Comparison of ENCODE assay signal across 17 cellular contexts in the genomic region with DNA sequence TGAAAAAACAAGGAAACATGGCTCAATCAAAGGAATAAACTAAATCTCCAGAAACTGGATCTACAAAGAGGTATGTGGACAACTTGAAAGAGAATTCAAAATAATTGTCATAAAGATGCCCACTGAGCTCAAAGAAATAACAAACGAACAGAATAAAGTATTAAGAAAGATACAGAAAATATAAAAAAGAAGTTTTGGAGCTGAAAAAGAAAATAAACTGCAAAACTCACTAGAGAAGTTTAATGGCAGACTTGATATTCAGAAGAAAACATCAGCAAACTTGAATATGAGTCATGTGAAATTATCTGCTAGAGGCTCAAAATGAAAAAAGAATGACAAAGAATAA.
DNase-seq lines count a peak whose midpoint lies in the region; ATAC-seq, FAIRE-seq and TF ChIP-seq lines count a peak whose summit lies in the region.
"Had no signal": no experiment of that assay in that cellular context is flagged by ENCODE, and none has a peak within 500 bp of the region (broad histone marks: within the 10 kb centered on the region; RNA-seq: fewer than 3 reads in every experiment).

No MANE protein-coding gene starts in this region.

- no peak overlapping the region for H2AFZ ChIP-seq in KMS-11 (ENCODE audit: low read depth)
- no peak overlapping the region for H2AFZ ChIP-seq in MM.1S (ENCODE audit: low read length)
- H2AFZ ChIP-seq in K562 (ENCODE audit: low read depth, low read length) = no peak overlapping the region
- H2AFZ ChIP-seq: GM23248 had no signal

- DNase-seq in MM.1S (no peak), K562 (ENCODE audit: extremely low read depth in 1 of 4, low spot score in 3 of 4) (no peak), caudate nucleus (lab: John Stamatoyannopoulos, UW) (no peak)
- no peak for DNase-seq in CD4-positive, alpha-beta T cell
- no peak for DNase-seq in activated CD4-positive, CD25-positive, alpha-beta regulatory T cell treated with anti-CD3 and anti-CD28 coated beads, Interleukin-2, amount 50 U/mL, for 72 hours
- DNase-seq: C1 segment of cervical spinal cord; Calu3; CD8-positive, alpha-beta T cell; DMS53; DMS79 treated with DMSO at 0.1 percent for 48 hours; GM23248; H7; HCEC 1CT had no signal

- 0% methylated on average over 1 of the region's 1 CpG for WGBS in K562 (ENCODE audit: insufficient coverage, low coverage, missing lambda C conversion rate)

- no peaks in the 10 kb centered on the region for H3F3A ChIP-seq in MM.1S (ENCODE audit: insufficient read depth, low read length)

- TF ChIP-seq EP300 in K562 (IDR thresholded peaks at IDR 0.05; ENCODE audit: low read length) = no peak

- in situ Hi-C loops in K562 (cut with MboI) = loop anchor here (5.0 kb wide), 1 partner anchor 77 kb away; no protein-coding TSS in a partner anchor

- H3K79me2 ChIP-seq in KMS-11 (ENCODE audit: insufficient read depth, low read depth) (no peaks in the 10 kb centered on the region), MM.1S (ENCODE audit: low read length) (peaks cover 5% of the 10 kb centered on the region), K562 (ENCODE audit: control insufficient read depth, insufficient read depth, low read length) (peaks cover 100% of the 10 kb centered on the region)

- no peaks in the 10 kb centered on the region for H3K9me3 Mint-ChIP-seq in CD4-positive, alpha-beta T cell
- H3K9me3 Mint-ChIP-seq: CD8-positive, alpha-beta T cell had no signal

- H3K4me3 ChIP-seq in KMS-11 (IDR thresholded peaks at IDR 0.05; ENCODE audit: insufficient read depth, low read depth, low read length) (no peak overlapping the region), MM.1S (ENCODE audit: low read length) (no peak overlapping the region), K562 (peak overlapping the region; percentile 46)
- H3K4me3 ChIP-seq: GM23248 had no signal

- H3K36me3 ChIP-seq in KMS-11 (ENCODE audit: insufficient read depth) (no peaks in the 10 kb centered on the region), MM.1S (replicated peaks; ENCODE audit: insufficient read depth, low read length) (no peaks in the 10 kb centered on the region), K562 (ENCODE audit: control insufficient read depth, insufficient read depth, low read length) (peaks cover 22% of the 10 kb centered on the region)

- POLR2A ChIA-PET in K562 (lab: Yijun Ruan, JAX) = interaction anchor here (1.7 to 1.9 kb wide), 2 partner anchors 8 to 10 kb away, joined by 9 to 17 read pairs; no protein-coding TSS in a partner anchor
- POLR2A ChIA-PET in CD4-positive, alpha-beta T cell (lab: Charles Lee) = no interaction called here

- H3K27me3 ChIP-seq in KMS-11 (ENCODE audit: insufficient read depth, low read depth) = no peaks in the 10 kb centered on the region
- H3K27me3 ChIP-seq in MM.1S (replicated peaks; ENCODE audit: insufficient read depth, low read length) = no peaks in the 10 kb centered on the region
- H3K27me3 ChIP-seq in K562 (ENCODE audit: control insufficient read depth in 2 of 2, insufficient read depth in 2 of 2, low read length in 2 of 2) = no peaks in the 10 kb centered on the region
- peaks cover 3% of the 10 kb centered on the region for H3K27me3 ChIP-seq in CD4-positive, alpha-beta T cell (ENCODE audit: control insufficient read depth, insufficient read depth, low read length)

- no peaks in the 10 kb centered on the region for H3K36me3 Mint-ChIP-seq in CD4-positive, alpha-beta T cell (ENCODE audit: low read depth)
- H3K36me3 Mint-ChIP-seq: CD8-positive, alpha-beta T cell had no signal

- FAIRE-seq in K562 (lab: Jason Lieb, UNC) = no peak
- FAIRE-seq: G401.6, GM12892, H1 had no signal

- peak overlapping the region; percentile 36; the same call in 1 of the 2 replicates for H3K27ac ChIP-seq in KMS-11
- peak overlapping the region; percentile 15; the same call in 1 of the 2 replicates for H3K27ac ChIP-seq in MM.1S (ENCODE audit: low read length)
- peak overlapping the region; percentile 92 for H3K27ac ChIP-seq in K562 (ENCODE audit: extremely low read depth, low read depth, low read length)
- no peak overlapping the region for H3K27ac ChIP-seq in CD4-positive, alpha-beta T cell (ENCODE audit: low read depth, low read length)
- H3K27ac ChIP-seq in caudate nucleus (ENCODE audit: low read depth, low read length) = no peak overlapping the region
- H3K27ac ChIP-seq: GM23248 had no signal

- peak overlapping the region; percentile 52 for H3K4me2 ChIP-seq in KMS-11
- no peak overlapping the region for H3K4me2 ChIP-seq in MM.1S (ENCODE audit: low read depth, low read length)
- peak overlapping the region; percentile 95 for H3K4me2 ChIP-seq in K562 (ENCODE audit: insufficient read depth, low read length)

- no peaks in the 10 kb centered on the region for H3K9me1 ChIP-seq in K562 (ENCODE audit: control insufficient read depth, insufficient read depth, low read length)

- no peaks in the 10 kb centered on the region for H3K9me2 ChIP-seq in MM.1S (replicated peaks; ENCODE audit: insufficient read depth, low read length)

- no peak overlapping the region for H3K27ac Mint-ChIP-seq in CD4-positive, alpha-beta T cell
- H3K27ac Mint-ChIP-seq: CD8-positive, alpha-beta T cell had no signal

- BruUV-seq in K562 (replicated peaks; lab: Mats Ljungman, UMichigan) = TSS peak; percentile 66

- no peak for TF ChIP-seq RAD21 in K562 (CRISPR knock-in tag; conservative IDR thresholded peaks at IDR 0.05 in 1 of 2, IDR thresholded peaks at IDR 0.05 in 1 of 2)

- H3K4me1 Mint-ChIP-seq in CD4-positive, alpha-beta T cell (ENCODE audit: low read depth) = no peaks in the 10 kb centered on the region

- no peak overlapping the region for H3K4me3 Mint-ChIP-seq in CD4-positive, alpha-beta T cell
- H3K4me3 Mint-ChIP-seq: CD8-positive, alpha-beta T cell had no signal

- no peak for TF ChIP-seq POLR2A in K562 (conservative IDR thresholded peaks at IDR 0.05)

- no peak for ATAC-seq in K562
- no peak for ATAC-seq in CD4-positive, alpha-beta T cell (ENCODE audit: poor library complexity)
- ATAC-seq: CD8-positive, alpha-beta T cell had no signal

- no peak for TF ChIP-seq CTCF in KMS-11 (conservative IDR thresholded peaks at IDR 0.05; ENCODE audit: low read depth, low read length)
- TF ChIP-seq CTCF in MM.1S (IDR thresholded peaks at IDR 0.05; ENCODE audit: low read length) = no peak
- TF ChIP-seq CTCF in K562 (IDR thresholded peaks at IDR 0.05 in 2 of 3, conservative IDR thresholded peaks at IDR 0.05 in 1 of 3; ENCODE audit: insufficient read depth in 2 of 3, low read depth in 1 of 3, low read length in 3 of 3) = no peak
- no peak for TF ChIP-seq CTCF in CD4-positive, alpha-beta T cell (IDR thresholded peaks at IDR 0.05)

- H3K27me3 Mint-ChIP-seq in CD4-positive, alpha-beta T cell = no peaks in the 10 kb centered on the region

- H3K4me1 ChIP-seq in KMS-11 (ENCODE audit: low read depth, poor library complexity, severe bottlenecking) (peaks cover 40% of the 10 kb centered on the region), MM.1S (ENCODE audit: low read length) (peaks cover 12% of the 10 kb centered on the region), K562 (replicated peaks in 1 of 2; ENCODE audit: control insufficient read depth in 2 of 2, insufficient read depth in 2 of 2, low read length in 2 of 2) (peaks cover 0 to 37% of the 10 kb centered on the region in 2 experiments; a peak in 2 of 5 replicates)

- intact Hi-C loops in K562 (cut with micrococcal nuclease) = loop anchor here (2.0 to 10.0 kb wide), 6 partner anchors 77 to 981 kb away; no protein-coding TSS in a partner anchor
- intact Hi-C loops in CD4-positive, alpha-beta T cell (cut with DNase I, micrococcal nuclease) = no loop called here

- CTCF ChIA-PET in K562 (lab: Yijun Ruan, JAX; ENCODE audit: low intra/inter-chr PET ratio) = interaction anchor here (0.7 kb wide), 1 partner anchor 302 kb away, joined by 3 read pairs; no protein-coding TSS in a partner anchor
- CTCF ChIA-PET in CD4-positive, alpha-beta T cell (lab: Charles Lee) = interaction anchor here (1.9 kb wide), 1 partner anchor 9 kb away, joined by 4 read pairs; no protein-coding TSS in a partner anchor

- no peaks in the 10 kb centered on the region for H3K9me3 ChIP-seq in MM.1S (replicated peaks; ENCODE audit: insufficient read depth, low read length)
- H3K9me3 ChIP-seq in K562 (replicated peaks; ENCODE audit: control insufficient read depth, insufficient read depth, low read depth, low read length) = no peaks in the 10 kb centered on the region; the same call in 1 of the 2 replicates
- H3K9me3 ChIP-seq in CD4-positive, alpha-beta T cell (ENCODE audit: control insufficient read depth, low read length) = no peaks in the 10 kb centered on the region

- H4K20me1 ChIP-seq in KMS-11 (ENCODE audit: insufficient read depth) (no peaks in the 10 kb centered on the region), MM.1S (ENCODE audit: insufficient read depth, low read length) (no peaks in the 10 kb centered on the region), K562 (replicated peaks; ENCODE audit: control insufficient read depth, insufficient read depth, low read length) (no peaks in the 10 kb centered on the region)

- H3K9ac ChIP-seq in KMS-11 (no peak overlapping the region), MM.1S (ENCODE audit: low read length) (no peak overlapping the region), K562 (ENCODE audit: insufficient read depth in 1 of 2, low read depth in 2 of 2, low read length in 2 of 2) (peak overlapping the region in 1 of 2 experiments; percentile 81; a peak in 2 of 4 replicates)
- H3K9ac ChIP-seq: GM23248 had no signal

TF ChIP-seq in K562, 482 proteins besides CTCF, POLR2A, EP300 and RAD21 (continues in another document):
- TF ChIP-seq SP1 (CRISPR knock-in tag; IDR thresholded peaks at IDR 0.05) (no peak), ZNF764 (CRISPR knock-in tag; IDR thresholded peaks at IDR 0.05; ENCODE audit: low read depth) (no peak), MYNN (IDR thresholded peaks at IDR 0.05) (no peak), MYNN (CRISPR knock-in tag; IDR thresholded peaks at IDR 0.05) (no peak), STAG1 (CRISPR knock-in tag; IDR thresholded peaks at IDR 0.05; ENCODE audit: borderline replicate concordance) (no peak), NBN (IDR thresholded peaks at IDR 0.05; ENCODE audit: low read depth) (no peak), ADNP (tag; IDR thresholded peaks at IDR 0.05) (peak; percentile 59; the same call in 1 of the 2 replicates)
- TF ChIP-seq, protein P1, sequence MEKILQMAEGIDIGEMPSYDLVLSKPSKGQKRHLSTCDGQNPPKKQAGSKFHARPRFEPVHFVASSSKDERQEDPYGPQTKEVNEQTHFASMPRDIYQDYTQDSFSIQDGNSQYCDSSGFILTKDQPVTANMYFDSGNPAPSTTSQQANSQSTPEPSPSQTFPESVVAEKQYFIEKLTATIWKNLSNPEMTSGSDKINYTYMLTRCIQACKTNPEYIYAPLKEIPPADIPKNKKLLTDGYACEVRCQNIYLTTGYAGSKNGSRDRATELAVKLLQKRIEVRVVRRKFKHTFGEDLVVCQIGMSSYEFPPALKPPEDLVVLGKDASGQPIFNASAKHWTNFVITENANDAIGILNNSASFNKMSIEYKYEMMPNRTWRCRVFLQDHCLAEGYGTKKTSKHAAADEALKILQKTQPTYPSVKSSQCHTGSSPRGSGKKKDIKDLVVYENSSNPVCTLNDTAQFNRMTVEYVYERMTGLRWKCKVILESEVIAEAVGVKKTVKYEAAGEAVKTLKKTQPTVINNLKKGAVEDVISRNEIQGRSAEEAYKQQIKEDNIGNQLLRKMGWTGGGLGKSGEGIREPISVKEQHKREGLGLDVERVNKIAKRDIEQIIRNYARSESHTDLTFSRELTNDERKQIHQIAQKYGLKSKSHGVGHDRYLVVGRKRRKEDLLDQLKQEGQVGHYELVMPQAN (IDR thresholded peaks at IDR 0.05; ENCODE audit: borderline replicate concordance) = no peak

Comparison
In these comparisons a context has a peak if more than half of its experiments do, and no peak if none do; other contexts are left out.
1. H3K27ac ChIP-seq: peak in KMS-11 (single experiment), MM.1S (single experiment) and K562 (single experiment); none in CD4-positive, alpha-beta T cell (single experiment) and caudate nucleus (single experiment).